Comparison of ENCODE assay signal across 9 cellular contexts in genomic region chr16:56944954-56945839, GRCh38. TPM values are rescaled to one million over a fixed set of nuclear protein-coding genes. Genes with fewer than 3 reads are reported as not detected.
A peak's percentile ranks its signal among the peaks of the same experiment; 100 is the strongest.
DNase-seq lines count a peak whose midpoint lies in the region; ATAC-seq and TF ChIP-seq lines count a peak whose summit lies in the region.
"Had no signal": no experiment of that assay in that cellular context is flagged by ENCODE, and none has a peak within 500 bp of the region (broad histone marks: within the 10 kb centered on the region; RNA-seq: fewer than 3 reads in every experiment).

No MANE protein-coding gene starts in this region.

- no peaks in the 10 kb centered on the region for H3K36me3 ChIP-seq in testis (ENCODE audit: low read depth, missing control alignments)

- no peaks in the 10 kb centered on the region for H3K27me3 ChIP-seq in testis

- intact Hi-C loops in testis (cut with DNase I; ENCODE audit: low total_unique reads), result no loop called here

- peak; percentile 40 for DNase-seq in activated naive CD4-positive, alpha-beta T cell treated with Interleukin-2 at 50 U/mL for 16 hours
- no peak for DNase-seq in activated naive CD4-positive, alpha-beta T cell (lab: John Stamatoyannopoulos, UW)
- DNase-seq in LHCN-M2 (ENCODE audit: low read depth) (peak; percentile 85), caudate nucleus (lab: John Stamatoyannopoulos, UW) (no peak), testis (peak; percentile 23), GF-D8 (lab: John Stamatoyannopoulos, UW) (no peak)

- WGBS in testis, 2 donors, result 47 to 73% methylated on average over 2 of the region's 2 CpGs

- no peaks in the 10 kb centered on the region for H3K4me1 ChIP-seq in testis

- no peak overlapping the region for H3K4me3 ChIP-seq in testis

- no peak for TF ChIP-seq CTCF in testis (IDR thresholded peaks at IDR 0.05)

- H3K27ac ChIP-seq in caudate nucleus (ENCODE audit: low read depth, low read length) (peak overlapping the region; percentile 18), testis (peak overlapping the region in 1 of 2 donors; percentile 23)

- TF ChIP-seq POLR2A in testis (IDR thresholded peaks at IDR 0.05), result no peak

- ATAC-seq in HG03045 (IDR thresholded peaks at IDR 0.05; ENCODE audit: unreplicated experiment), result no peak
- no peak for ATAC-seq in GM21447 (IDR thresholded peaks at IDR 0.05; ENCODE audit: unreplicated experiment)

- no peaks in the 10 kb centered on the region for H3K9me3 ChIP-seq in testis

RNA-seq across cellular contexts. Expression of gene HERPUD1, which starts 13.3 kb away (rescaled TPM):
- total RNA-seq in LHCN-M2 (2014; rRNA removed), result 235 and 314 TPM in 2 replicates
- 141 TPM for polyA plus RNA-seq in LHCN-M2 (2012)
- 10 to 100 TPM; 68.0 to 90.8 TPM for total RNA-seq in testis
- 88.9 TPM for polyA plus RNA-seq in testis (ENCODE audit: insufficient read depth, low read depth, low replicate concordance)

RNA-seq across cellular contexts. Expression of gene CETP, which starts 16.6 kb away (rescaled TPM):
- total RNA-seq in LHCN-M2 (2014; rRNA removed) (not detected in 2 replicates), testis (under 1 TPM; 0.24 to 0.50 TPM)
- polyA plus RNA-seq in LHCN-M2 (2012), result 0.07 TPM
- polyA plus RNA-seq in testis (ENCODE audit: insufficient read depth, low read depth, low replicate concordance), result 0.69 TPM
- total RNA-seq: fibroblast of villous mesenchyme had no signal

RNA-seq across cellular contexts. Expression of gene NLRC5, which starts 44.2 kb away (rescaled TPM):
- total RNA-seq in LHCN-M2 (2014; rRNA removed), result 12.1 and 22.3 TPM in 2 replicates
- 9.2 TPM for polyA plus RNA-seq in LHCN-M2 (2012)
- 10 to 100 TPM; 12.0 to 14.9 TPM for total RNA-seq in testis
- 10.3 TPM for polyA plus RNA-seq in testis (ENCODE audit: insufficient read depth, low read depth, low replicate concordance)

Comparison
In these comparisons a context has a peak if more than half of its experiments do, and no peak if none do; other contexts are left out.
1. DNase-seq: peak in activated naive CD4-positive, alpha-beta T cell treated with Interleukin-2 at 50 U/mL for 16 hours (single experiment), LHCN-M2 (single experiment) and testis (single experiment); none in activated naive CD4-positive, alpha-beta T cell (0 of 4), caudate nucleus (0 of 61) and GF-D8 (single experiment).